1 cellular context compared by ENCODE assay signal in the genomic region with DNA sequence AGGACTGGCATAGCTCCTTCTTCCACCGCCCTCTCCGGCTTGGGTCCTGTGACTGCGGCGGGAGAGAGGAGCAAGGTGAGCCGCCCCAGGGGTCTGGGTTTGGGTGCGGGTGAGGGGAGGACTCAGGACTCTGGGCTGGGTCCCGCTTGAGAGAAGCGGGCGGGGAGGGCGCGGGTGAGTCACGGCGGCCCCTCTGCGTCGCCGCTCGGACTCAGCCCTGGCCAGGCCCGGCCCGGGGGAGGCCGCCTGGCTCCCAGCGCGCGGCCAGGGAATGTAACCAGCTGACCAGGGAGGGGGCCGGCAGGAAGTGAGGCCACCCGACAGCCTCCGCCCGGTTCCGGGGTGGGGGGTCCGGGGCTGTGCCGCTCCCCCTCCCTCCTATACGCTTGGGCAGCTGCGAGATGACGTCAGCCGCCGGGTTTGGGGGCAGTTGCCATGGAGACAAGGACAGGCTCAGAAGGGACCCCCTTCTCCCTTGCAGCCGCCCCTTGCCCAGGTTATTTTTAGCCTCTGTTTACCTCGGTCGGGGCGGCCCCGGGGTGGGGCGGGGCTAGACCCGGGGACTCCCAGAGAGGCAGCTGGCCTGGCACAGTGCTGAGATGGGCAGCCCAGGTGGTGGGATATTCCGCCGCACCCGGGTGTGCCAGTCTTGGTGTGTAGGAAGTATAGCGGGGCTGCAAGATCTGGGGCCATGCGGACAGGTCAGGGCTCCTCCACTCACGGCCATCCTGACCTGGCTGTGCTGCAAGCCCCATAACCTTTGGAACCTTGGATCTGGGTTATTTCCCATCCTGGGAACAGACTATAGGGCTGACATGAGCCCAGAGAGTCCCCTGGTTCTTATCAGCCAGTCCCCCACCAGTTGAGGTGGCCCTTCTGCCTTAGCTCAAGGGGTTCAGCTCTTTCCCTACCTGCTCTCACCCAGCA.
TF ChIP-seq lines count a peak whose summit lies in the region.

No MANE protein-coding gene starts in this region.

TF ChIP-seq in HepG2, 621 proteins besides CTCF, POLR2A, EP300 and RAD21 (continues in another document):
- no peak for TF ChIP-seq IRF2 (CRISPR knock-in tag; IDR thresholded peaks at IDR 0.05)
- 0 out of 2 replicates have a peak, but pooled peaks have one; percentile 21 for TF ChIP-seq ARNT2 (CRISPR knock-in tag; IDR thresholded peaks at IDR 0.05; ENCODE audit: low read depth)
- TF ChIP-seq RFX3 (CRISPR knock-in tag; IDR thresholded peaks at IDR 0.05), result peak; percentile 66; the same call in 1 of the 2 replicates
- 0 out of 2 replicates have a peak, but pooled peaks have one; percentile 71 for TF ChIP-seq SNAI1 (CRISPR knock-in tag; IDR thresholded peaks at IDR 0.05; ENCODE audit: borderline replicate concordance)
- TF ChIP-seq MEF2D (CRISPR knock-in tag; IDR thresholded peaks at IDR 0.05), result peak; percentile 93
- TF ChIP-seq ZNF788 (CRISPR knock-in tag; IDR thresholded peaks at IDR 0.05; ENCODE audit: borderline replicate concordance), result 0 out of 2 replicates have a peak, but pooled peaks have one; percentile 5
- TF ChIP-seq ZNF776 (CRISPR knock-in tag; IDR thresholded peaks at IDR 0.05), result 0 out of 2 replicates have a peak, but pooled peaks have one; percentile 64
- TF ChIP-seq, protein P1, sequence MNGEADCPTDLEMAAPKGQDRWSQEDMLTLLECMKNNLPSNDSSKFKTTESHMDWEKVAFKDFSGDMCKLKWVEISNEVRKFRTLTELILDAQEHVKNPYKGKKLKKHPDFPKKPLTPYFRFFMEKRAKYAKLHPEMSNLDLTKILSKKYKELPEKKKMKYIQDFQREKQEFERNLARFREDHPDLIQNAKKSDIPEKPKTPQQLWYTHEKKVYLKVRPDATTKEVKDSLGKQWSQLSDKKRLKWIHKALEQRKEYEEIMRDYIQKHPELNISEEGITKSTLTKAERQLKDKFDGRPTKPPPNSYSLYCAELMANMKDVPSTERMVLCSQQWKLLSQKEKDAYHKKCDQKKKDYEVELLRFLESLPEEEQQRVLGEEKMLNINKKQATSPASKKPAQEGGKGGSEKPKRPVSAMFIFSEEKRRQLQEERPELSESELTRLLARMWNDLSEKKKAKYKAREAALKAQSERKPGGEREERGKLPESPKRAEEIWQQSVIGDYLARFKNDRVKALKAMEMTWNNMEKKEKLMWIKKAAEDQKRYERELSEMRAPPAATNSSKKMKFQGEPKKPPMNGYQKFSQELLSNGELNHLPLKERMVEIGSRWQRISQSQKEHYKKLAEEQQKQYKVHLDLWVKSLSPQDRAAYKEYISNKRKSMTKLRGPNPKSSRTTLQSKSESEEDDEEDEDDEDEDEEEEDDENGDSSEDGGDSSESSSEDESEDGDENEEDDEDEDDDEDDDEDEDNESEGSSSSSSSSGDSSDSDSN (CRISPR knock-in tag; IDR thresholded peaks at IDR 0.05), result 0 out of 2 replicates have a peak, but pooled peaks have one; percentile 18
- TF ChIP-seq, protein P2, sequence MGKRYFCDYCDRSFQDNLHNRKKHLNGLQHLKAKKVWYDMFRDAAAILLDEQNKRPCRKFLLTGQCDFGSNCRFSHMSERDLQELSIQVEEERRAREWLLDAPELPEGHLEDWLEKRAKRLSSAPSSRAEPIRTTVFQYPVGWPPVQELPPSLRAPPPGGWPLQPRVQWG (CRISPR knock-in tag; IDR thresholded peaks at IDR 0.05; ENCODE audit: borderline replicate concordance, low read depth), result no peak
- no peak for TF ChIP-seq ZIK1 (CRISPR knock-in tag; IDR thresholded peaks at IDR 0.05; ENCODE audit: borderline replicate concordance, low read depth)
- TF ChIP-seq ATF7 (IDR thresholded peaks at IDR 0.05), result peak; percentile 74
- TF ChIP-seq ATF7 (CRISPR knock-in tag; IDR thresholded peaks at IDR 0.05), result no peak; the same call in 1 of the 2 replicates
- peak; percentile 91; the same call in 1 of the 2 replicates for TF ChIP-seq TFAP4 (IDR thresholded peaks at IDR 0.05; ENCODE audit: borderline replicate concordance, low read depth)
- TF ChIP-seq, protein P3, sequence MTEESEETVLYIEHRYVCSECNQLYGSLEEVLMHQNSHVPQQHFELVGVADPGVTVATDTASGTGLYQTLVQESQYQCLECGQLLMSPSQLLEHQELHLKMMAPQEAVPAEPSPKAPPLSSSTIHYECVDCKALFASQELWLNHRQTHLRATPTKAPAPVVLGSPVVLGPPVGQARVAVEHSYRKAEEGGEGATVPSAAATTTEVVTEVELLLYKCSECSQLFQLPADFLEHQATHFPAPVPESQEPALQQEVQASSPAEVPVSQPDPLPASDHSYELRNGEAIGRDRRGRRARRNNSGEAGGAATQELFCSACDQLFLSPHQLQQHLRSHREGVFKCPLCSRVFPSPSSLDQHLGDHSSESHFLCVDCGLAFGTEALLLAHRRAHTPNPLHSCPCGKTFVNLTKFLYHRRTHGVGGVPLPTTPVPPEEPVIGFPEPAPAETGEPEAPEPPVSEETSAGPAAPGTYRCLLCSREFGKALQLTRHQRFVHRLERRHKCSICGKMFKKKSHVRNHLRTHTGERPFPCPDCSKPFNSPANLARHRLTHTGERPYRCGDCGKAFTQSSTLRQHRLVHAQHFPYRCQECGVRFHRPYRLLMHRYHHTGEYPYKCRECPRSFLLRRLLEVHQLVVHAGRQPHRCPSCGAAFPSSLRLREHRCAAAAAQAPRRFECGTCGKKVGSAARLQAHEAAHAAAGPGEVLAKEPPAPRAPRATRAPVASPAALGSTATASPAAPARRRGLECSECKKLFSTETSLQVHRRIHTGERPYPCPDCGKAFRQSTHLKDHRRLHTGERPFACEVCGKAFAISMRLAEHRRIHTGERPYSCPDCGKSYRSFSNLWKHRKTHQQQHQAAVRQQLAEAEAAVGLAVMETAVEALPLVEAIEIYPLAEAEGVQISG (CRISPR knock-in tag; IDR thresholded peaks at IDR 0.05), result 0 out of 2 replicates have a peak, but pooled peaks have one; percentile 9
- peak; percentile 17; the same call in 1 of the 2 replicates for TF ChIP-seq MTERF4 (CRISPR knock-in tag; IDR thresholded peaks at IDR 0.05)
- TF ChIP-seq, protein P4, sequence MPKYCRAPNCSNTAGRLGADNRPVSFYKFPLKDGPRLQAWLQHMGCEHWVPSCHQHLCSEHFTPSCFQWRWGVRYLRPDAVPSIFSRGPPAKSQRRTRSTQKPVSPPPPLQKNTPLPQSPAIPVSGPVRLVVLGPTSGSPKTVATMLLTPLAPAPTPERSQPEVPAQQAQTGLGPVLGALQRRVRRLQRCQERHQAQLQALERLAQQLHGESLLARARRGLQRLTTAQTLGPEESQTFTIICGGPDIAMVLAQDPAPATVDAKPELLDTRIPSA (CRISPR knock-in tag; IDR thresholded peaks at IDR 0.05; ENCODE audit: borderline replicate concordance), result no peak
- TF ChIP-seq POLR2G (IDR thresholded peaks at IDR 0.05; ENCODE audit: low read depth, low read length), result peak; percentile 37; the same call in 1 of the 2 replicates
- TF ChIP-seq ZNF619 (CRISPR knock-in tag; IDR thresholded peaks at IDR 0.05), result 0 out of 2 replicates have a peak, but pooled peaks have one; percentile 11
- 0 out of 2 replicates have a peak, but pooled peaks have one; percentile 21 for TF ChIP-seq ZNF709 (CRISPR knock-in tag; IDR thresholded peaks at IDR 0.05)
- TF ChIP-seq HOXA3 (CRISPR knock-in tag; IDR thresholded peaks at IDR 0.05), result peak; percentile 26; the same call in 1 of the 2 replicates
- no peak for TF ChIP-seq TOE1 (CRISPR knock-in tag; IDR thresholded peaks at IDR 0.05)
- TF ChIP-seq, protein P5, sequence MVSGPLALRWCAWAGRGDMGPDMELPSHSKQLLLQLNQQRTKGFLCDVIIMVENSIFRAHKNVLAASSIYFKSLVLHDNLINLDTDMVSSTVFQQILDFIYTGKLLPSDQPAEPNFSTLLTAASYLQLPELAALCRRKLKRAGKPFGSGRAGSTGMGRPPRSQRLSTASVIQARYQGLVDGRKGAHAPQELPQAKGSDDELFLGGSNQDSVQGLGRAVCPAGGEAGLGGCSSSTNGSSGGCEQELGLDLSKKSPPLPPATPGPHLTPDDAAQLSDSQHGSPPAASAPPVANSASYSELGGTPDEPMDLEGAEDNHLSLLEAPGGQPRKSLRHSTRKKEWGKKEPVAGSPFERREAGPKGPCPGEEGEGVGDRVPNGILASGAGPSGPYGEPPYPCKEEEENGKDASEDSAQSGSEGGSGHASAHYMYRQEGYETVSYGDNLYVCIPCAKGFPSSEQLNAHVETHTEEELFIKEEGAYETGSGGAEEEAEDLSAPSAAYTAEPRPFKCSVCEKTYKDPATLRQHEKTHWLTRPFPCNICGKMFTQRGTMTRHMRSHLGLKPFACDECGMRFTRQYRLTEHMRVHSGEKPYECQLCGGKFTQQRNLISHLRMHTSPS (CRISPR knock-in tag; IDR thresholded peaks at IDR 0.05; ENCODE audit: low read depth), result peak; percentile 20; the same call in 1 of the 2 replicates
- TF ChIP-seq CREB1 (IDR thresholded peaks at IDR 0.05), result peak; percentile 81
- no peak for TF ChIP-seq CREB1 (CRISPR knock-in tag; IDR thresholded peaks at IDR 0.05)
- peak; percentile 48; the same call in 1 of the 2 replicates for TF ChIP-seq YEATS4 (CRISPR knock-in tag; IDR thresholded peaks at IDR 0.05; ENCODE audit: borderline replicate concordance)
- TF ChIP-seq ZNF160 (CRISPR knock-in tag; IDR thresholded peaks at IDR 0.05), result 0 out of 2 replicates have a peak, but pooled peaks have one; percentile 47
- peak; percentile 17; the same call in 1 of the 2 replicates for TF ChIP-seq HNF4A (CRISPR knock-in tag; IDR thresholded peaks at IDR 0.05)
- 0 out of 2 replicates have a peak, but pooled peaks have one; percentile 7 for TF ChIP-seq MTF2 (CRISPR knock-in tag; IDR thresholded peaks at IDR 0.05; ENCODE audit: borderline replicate concordance)
- peak; percentile 77 for TF ChIP-seq HNRNPL (IDR thresholded peaks at IDR 0.05; ENCODE audit: low read depth, low read length)
- TF ChIP-seq MYC (CRISPR knock-in tag; IDR thresholded peaks at IDR 0.05; ENCODE audit: borderline replicate concordance), result peak; percentile 50; the same call in 1 of the 2 replicates
- peak; percentile 58 for TF ChIP-seq HNRNPK (IDR thresholded peaks at IDR 0.05; ENCODE audit: low read depth, low read length, poor library complexity, severe bottlenecking)
- TF ChIP-seq ZKSCAN1 (IDR thresholded peaks at IDR 0.05; ENCODE audit: low read length), result no peak
- 0 out of 2 replicates have a peak, but pooled peaks have one; percentile 27 for TF ChIP-seq KAT7 (CRISPR knock-in tag; IDR thresholded peaks at IDR 0.05; ENCODE audit: borderline replicate concordance)
- TF ChIP-seq TCF7L2 (IDR thresholded peaks at IDR 0.05; ENCODE audit: low read depth, low read length), result no peak
- peak; percentile 32; the same call in 1 of the 2 replicates for TF ChIP-seq ZNF687 (CRISPR knock-in tag; IDR thresholded peaks at IDR 0.05)
- TF ChIP-seq ZNF563 (CRISPR knock-in tag; IDR thresholded peaks at IDR 0.05), result 0 out of 2 replicates have a peak, but pooled peaks have one; percentile 9
- TF ChIP-seq ZNF552 (CRISPR knock-in tag; IDR thresholded peaks at IDR 0.05; ENCODE audit: borderline replicate concordance), result 0 out of 2 replicates have a peak, but pooled peaks have one; percentile 15
- TF ChIP-seq BORCS8-MEF2B (CRISPR knock-in tag; IDR thresholded peaks at IDR 0.05), result peak; percentile 13; the same call in 1 of the 2 replicates
- TF ChIP-seq, protein P6, sequence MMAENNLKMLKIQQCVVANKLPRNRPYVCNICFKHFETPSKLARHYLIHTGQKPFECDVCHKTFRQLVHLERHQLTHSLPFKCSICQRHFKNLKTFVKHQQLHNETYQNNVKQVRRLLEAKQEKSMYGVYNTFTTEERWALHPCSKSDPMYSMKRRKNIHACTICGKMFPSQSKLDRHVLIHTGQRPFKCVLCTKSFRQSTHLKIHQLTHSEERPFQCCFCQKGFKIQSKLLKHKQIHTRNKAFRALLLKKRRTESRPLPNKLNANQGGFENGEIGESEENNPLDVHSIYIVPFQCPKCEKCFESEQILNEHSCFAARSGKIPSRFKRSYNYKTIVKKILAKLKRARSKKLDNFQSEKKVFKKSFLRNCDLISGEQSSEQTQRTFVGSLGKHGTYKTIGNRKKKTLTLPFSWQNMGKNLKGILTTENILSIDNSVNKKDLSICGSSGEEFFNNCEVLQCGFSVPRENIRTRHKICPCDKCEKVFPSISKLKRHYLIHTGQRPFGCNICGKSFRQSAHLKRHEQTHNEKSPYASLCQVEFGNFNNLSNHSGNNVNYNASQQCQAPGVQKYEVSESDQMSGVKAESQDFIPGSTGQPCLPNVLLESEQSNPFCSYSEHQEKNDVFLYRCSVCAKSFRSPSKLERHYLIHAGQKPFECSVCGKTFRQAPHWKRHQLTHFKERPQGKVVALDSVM (CRISPR knock-in tag; IDR thresholded peaks at IDR 0.05), result peak; percentile 75
- TF ChIP-seq ZBTB38 (CRISPR knock-in tag; IDR thresholded peaks at IDR 0.05), result 0 out of 2 replicates have a peak, but pooled peaks have one; percentile 35
